18 cellular contexts compared by ENCODE assay signal in genomic region chr11:61157743-61158142, GRCh38. TPM values are rescaled to one million over a fixed set of nuclear protein-coding genes. Genes with fewer than 3 reads are reported as not detected.
DNase-seq lines count a peak whose midpoint lies in the region; ATAC-seq, FAIRE-seq and TF ChIP-seq lines count a peak whose summit lies in the region.
"Had no signal": no experiment of that assay in that cellular context is flagged by ENCODE, and none has a peak within 500 bp of the region (broad histone marks: within the 10 kb centered on the region; RNA-seq: fewer than 3 reads in every experiment).

No MANE protein-coding gene starts in this region.

- peaks cover 22% of the 10 kb centered on the region for H3K36me3 Mint-ChIP-seq in CD4-positive, CD25-positive, alpha-beta regulatory T cell

- H3K27me3 Mint-ChIP-seq in CD4-positive, CD25-positive, alpha-beta regulatory T cell, result peaks cover 10% of the 10 kb centered on the region
- H3K27me3 Mint-ChIP-seq: effector memory CD8-positive, alpha-beta T cell had no signal

- no peak for FAIRE-seq in D721Med (lab: Jason Lieb, UNC)
- FAIRE-seq: HTR-8/SVneo, pancreas, TTC549 had no signal

- H3K36me3 ChIP-seq in CD4-positive, CD25-positive, alpha-beta regulatory T cell (ENCODE audit: control insufficient read depth, insufficient read depth, low read length), result peaks cover 2% of the 10 kb centered on the region
- H3K36me3 ChIP-seq: pancreas had no signal

- H3K27ac ChIP-seq in 22Rv1 (peak overlapping the region; percentile 94), VCaP (peak overlapping the region; percentile 99)
- H3K27ac ChIP-seq in CD4-positive, CD25-positive, alpha-beta regulatory T cell (ENCODE audit: insufficient read depth, low read length, poor library complexity, severe bottlenecking), result no peak overlapping the region
- H3K27ac ChIP-seq: SK-N-MC had no signal

- H3K9me3 Mint-ChIP-seq in CD4-positive, CD25-positive, alpha-beta regulatory T cell, result peaks cover 0 to 22% (median 9%) of the 10 kb centered on the region in 7 donors

- peak in 1 of 3 donors; percentile 36 for DNase-seq in CD4-positive, CD25-positive, alpha-beta regulatory T cell
- DNase-seq in myocyte (ENCODE audit: low read depth), result peak; percentile 34
- no peak for DNase-seq in occipital lobe (lab: John Stamatoyannopoulos, UW)
- no peak for DNase-seq in D721Med (ENCODE audit: insufficient read length, low spot score)
- no peak for DNase-seq in AG20443 (ENCODE audit: low spot score)
- DNase-seq in central memory CD4-positive, alpha-beta T cell, result no peak
- DNase-seq: activated naive CD4-positive, alpha-beta T cell; caudate nucleus; effector memory CD8-positive, alpha-beta T cell; foreskin fibroblast; pancreas; trophoblast cell had no signal

- no peaks in the 10 kb centered on the region for H3K27me3 ChIP-seq in CD4-positive, CD25-positive, alpha-beta regulatory T cell (ENCODE audit: control insufficient read depth, insufficient read depth, low read length)
- H3K27me3 ChIP-seq: BLaER1 treated with 17β-estradiol and CSF1 and Interleukin-3, amounts not matched to agents 10 nM and 100 nM; pancreas had no signal

- H3K4me3 ChIP-seq in CD4-positive, CD25-positive, alpha-beta regulatory T cell (ENCODE audit: low read depth, low read length), result no peak overlapping the region
- H3K4me3 ChIP-seq: pancreas, SK-N-MC had no signal

- H3K4me3 Mint-ChIP-seq in CD4-positive, CD25-positive, alpha-beta regulatory T cell, result peak overlapping the region in 2 of 4 donors; percentile 22 to 77
- H3K4me3 Mint-ChIP-seq: effector memory CD8-positive, alpha-beta T cell had no signal

- H3K9me3 ChIP-seq in CD4-positive, CD25-positive, alpha-beta regulatory T cell (ENCODE audit: control insufficient read depth in 2 of 2, low read length in 2 of 2), result peaks cover 0 to 16% of the 10 kb centered on the region in 2 experiments
- H3K9me3 ChIP-seq: pancreas had no signal

- no peak for ATAC-seq in CD4-positive, CD25-positive, alpha-beta regulatory T cell (ENCODE audit: low read depth in 2 of 2)
- ATAC-seq: effector memory CD8-positive, alpha-beta T cell; pancreas had no signal

- H3K4me1 Mint-ChIP-seq in CD4-positive, CD25-positive, alpha-beta regulatory T cell, result peaks cover 23 to 41% (median 37%) of the 10 kb centered on the region in 4 donors

- peaks cover 18% of the 10 kb centered on the region for H3K4me1 ChIP-seq in CD4-positive, CD25-positive, alpha-beta regulatory T cell (ENCODE audit: control insufficient read depth, insufficient read depth, low read length, poor library complexity, severe bottlenecking)

- TF ChIP-seq CTCF in 22Rv1 (IDR thresholded peaks at IDR 0.05) (no peak), VCaP (conservative IDR thresholded peaks at IDR 0.05) (0 out of 2 replicates have a peak, but pooled peaks have one; percentile 10), D721Med (IDR thresholded peaks at IDR 0.05; ENCODE audit: insufficient read depth, missing control alignments) (no peak)

- H3K27ac Mint-ChIP-seq in CD4-positive, CD25-positive, alpha-beta regulatory T cell, result peak overlapping the region in 2 of 3 donors; percentile 2 to 15

RNA-seq across cellular contexts. Expression of gene VPS37C, which starts 3.5 kb away (rescaled TPM):
- 2.8 TPM for total RNA-seq in CD4-positive, CD25-positive, alpha-beta regulatory T cell
- polyA plus RNA-seq in CD4-positive, CD25-positive, alpha-beta regulatory T cell, result under 1 TPM; 0.30 to 0.68 (median 0.60) TPM
- total RNA-seq in myocyte (17.3 and 24.4 TPM in 2 replicates), occipital lobe (4.5 TPM)
- 16.0 TPM for polyA plus RNA-seq in myocyte (2012)

RNA-seq across cellular contexts. Expression of gene PGA3, which starts 45.6 kb away (rescaled TPM):
- total RNA-seq in CD4-positive, CD25-positive, alpha-beta regulatory T cell, result not detected
- not detected for polyA plus RNA-seq in CD4-positive, CD25-positive, alpha-beta regulatory T cell
- total RNA-seq in myocyte, result 10.7 and 19.9 TPM in 2 replicates
- 49.3 TPM for polyA plus RNA-seq in myocyte (2012)
- 0.31 TPM for total RNA-seq in occipital lobe

RNA-seq across cellular contexts. Expression of gene CD5, which starts 55.5 kb away (rescaled TPM):
- 390 TPM for total RNA-seq in CD4-positive, CD25-positive, alpha-beta regulatory T cell
- 100 to 1,000 TPM; 150 to 253 (median 213) TPM for polyA plus RNA-seq in CD4-positive, CD25-positive, alpha-beta regulatory T cell
- total RNA-seq in myocyte (not detected in 2 replicates), occipital lobe (not detected)
- polyA plus RNA-seq in myocyte (2012), result 0.05 TPM

Comparison
In these comparisons a context has a peak if more than half of its experiments do, and no peak if none do; other contexts are left out.
1. RNA of gene CD5, which starts 55.5 kb away (total RNA-seq): 390 TPM in CD4-positive, CD25-positive, alpha-beta regulatory T cell (single experiment); not detected in myocyte and not detected in occipital lobe (single experiment); every median in the first group is over 100 times any median in the second.